1 cellular context compared by ENCODE assay signal in genomic region chr3:12181301-12181700, GRCh38.
TF ChIP-seq lines count a peak whose summit lies in the region.

No MANE protein-coding gene starts in this region.

TF ChIP-seq in IMR-90, 13 proteins besides CTCF, POLR2A, EP300 and RAD21 (continued from another document):
- TF ChIP-seq BHLHE40 (IDR thresholded peaks at IDR 0.05; ENCODE audit: low read depth, low read length): no peak
- TF ChIP-seq RFX5 (IDR thresholded peaks at IDR 0.05; ENCODE audit: low read depth, low read length): no peak
- TF ChIP-seq USF2 (IDR thresholded peaks at IDR 0.05; ENCODE audit: low read depth, low read length): no peak
- no peak for TF ChIP-seq FOS (IDR thresholded peaks at IDR 0.05; ENCODE audit: low read depth, low read length)
TF ChIP-seq in IMR-90: peak in this region for 0.
